ENCODE assay signal across 8 cellular contexts in genomic region chr16:23148166-23148512, GRCh38. TPM values are rescaled to one million over a fixed set of nuclear protein-coding genes. Genes with fewer than 3 reads are reported as not detected.
DNase-seq lines count a peak whose midpoint lies in the region; ATAC-seq and TF ChIP-seq lines count a peak whose summit lies in the region.

No MANE protein-coding gene starts in this region.

- H3K4me3 ChIP-seq in right atrium auricular region = peak overlapping the region; percentile 55 to 69

- H3K4me3 Mint-ChIP-seq in MCF 10A (ENCODE audit: unreplicated experiment) (peak overlapping the region; percentile 90), mesothelial cell of epicardium (peak overlapping the region; percentile 87)

- DNase-seq in right atrium auricular region (ENCODE audit: low spot score) (no peak), Right ventricle myocardium inferior (ENCODE audit: missing footprints) (no peak), MCF 10A (ENCODE audit: unreplicated experiment) (no peak), mesothelial cell of epicardium (ENCODE audit: low spot score in 2 of 2, unreplicated experiment in 2 of 2) (no peak), NCI-H524 treated with DMSO at 0.1 percent for 48 hours (lab: John Stamatoyannopoulos, UW) (no peak), OCI-M1 (lab: John Stamatoyannopoulos, UW) (no peak), ureter (ENCODE audit: low spot score) (no peak)

- ATAC-seq in Right ventricle myocardium inferior (no peak), GM18498 (IDR thresholded peaks at IDR 0.05; ENCODE audit: unreplicated experiment) (no peak)

- peaks cover 0 to 59% of the 10 kb centered on the region in 2 donors for H3K4me1 ChIP-seq in right atrium auricular region

- no TSS peak for BruUV-seq in MCF 10A (replicated peaks; lab: Mats Ljungman, UMichigan)

- H3K4me1 Mint-ChIP-seq in MCF 10A (ENCODE audit: insufficient read depth, unreplicated experiment) = peaks cover 19% of the 10 kb centered on the region
- H3K4me1 Mint-ChIP-seq in mesothelial cell of epicardium = peaks cover 33% of the 10 kb centered on the region

- H3K36me3 Mint-ChIP-seq in MCF 10A (ENCODE audit: insufficient read depth, unreplicated experiment) = peaks cover 9% of the 10 kb centered on the region
- H3K36me3 Mint-ChIP-seq in mesothelial cell of epicardium = no peaks in the 10 kb centered on the region

- no peaks in the 10 kb centered on the region for H3K36me3 ChIP-seq in right atrium auricular region

- CTCF ChIA-PET in MCF 10A (lab: Yijun Ruan, JAX) = no interaction called here

- intact Hi-C loops in Right ventricle myocardium inferior (cut with DNase I) (loop anchor here (2.0 to 5.0 kb wide), 2 partner anchors 41 to 75 kb away; no protein-coding TSS in a partner anchor), MCF 10A (cut with micrococcal nuclease) (loop anchor here (2.0 kb wide), 1 partner anchor 75 kb away; no protein-coding TSS in a partner anchor)

- H3K9me3 ChIP-seq in right atrium auricular region = no peaks in the 10 kb centered on the region

- H3K27me3 Mint-ChIP-seq in MCF 10A (ENCODE audit: insufficient read depth, unreplicated experiment) (no peaks in the 10 kb centered on the region), mesothelial cell of epicardium (ENCODE audit: low read depth) (peaks cover 6% of the 10 kb centered on the region)

- H3K27ac ChIP-seq in right atrium auricular region = peak overlapping the region; percentile 79 to 80

- peak overlapping the region; percentile 91 for H3K27ac Mint-ChIP-seq in MCF 10A (ENCODE audit: low read depth, unreplicated experiment)
- peak overlapping the region; percentile 82 for H3K27ac Mint-ChIP-seq in mesothelial cell of epicardium

- H3K27me3 ChIP-seq in right atrium auricular region = no peaks in the 10 kb centered on the region

- TF ChIP-seq CTCF in right atrium auricular region (IDR thresholded peaks at IDR 0.05) (no peak), MCF 10A (IDR thresholded peaks at IDR 0.05; ENCODE audit: unreplicated experiment) (no peak), mesothelial cell of epicardium (IDR thresholded peaks at IDR 0.05; ENCODE audit: unreplicated experiment) (no peak)

- H3K9me3 Mint-ChIP-seq in MCF 10A (ENCODE audit: unreplicated experiment) = no peaks in the 10 kb centered on the region
- H3K9me3 Mint-ChIP-seq in mesothelial cell of epicardium = no peaks in the 10 kb centered on the region

- POLR2A ChIA-PET in MCF 10A (lab: Yijun Ruan, JAX) = interaction anchor here (0.7 to 7.6 kb wide), 8 partner anchors 23 to 276 kb away, joined by 3 to 63 read pairs (median 9); no protein-coding TSS in a partner anchor

RNA-seq across cellular contexts. Expression of gene USP31, which starts 1.1 kb away (rescaled TPM):
- total RNA-seq in right atrium auricular region = 10 to 100 TPM; 19.7 to 29.0 TPM
- total RNA-seq in Right ventricle myocardium inferior = 26.8 TPM
- total RNA-seq in MCF 10A (2022) = 23.0 and 26.9 TPM in 2 replicates
- 12.3 to 13.7 TPM (median 13.0 TPM) in 3 replicates for total RNA-seq in mesothelial cell of epicardium
- 58.2 TPM for total RNA-seq in ureter

RNA-seq across cellular contexts. Expression of gene SCNN1G, which starts 34.4 kb away (rescaled TPM):
- total RNA-seq in right atrium auricular region (not detected), Right ventricle myocardium inferior (0.30 TPM), MCF 10A (2022) (7.9 and 11.9 TPM in 2 replicates), mesothelial cell of epicardium (0.09 TPM in 1 of 3 replicates, not detected in the others), ureter (18.9 TPM)
